27 cellular contexts compared by ENCODE assay signal in the genomic region with DNA sequence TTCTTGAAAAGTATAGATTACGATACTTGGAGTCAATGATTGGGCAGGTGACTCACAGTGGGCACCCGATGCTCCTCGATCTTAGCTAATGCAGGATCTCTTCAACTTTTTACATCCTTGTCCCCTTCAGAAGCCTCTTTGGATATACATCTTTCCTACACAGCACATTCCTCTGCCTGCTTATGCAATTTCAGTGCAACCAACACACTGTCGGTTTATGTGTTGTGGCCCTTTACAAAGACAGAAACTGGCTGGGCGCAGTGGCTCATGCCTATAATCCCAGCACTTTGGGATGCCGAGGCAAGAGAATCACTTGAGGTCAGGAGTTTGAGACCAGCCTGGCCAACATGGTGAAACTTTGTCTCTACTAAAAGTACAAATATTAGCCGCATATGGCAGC. TPM values are rescaled to one million over a fixed set of nuclear protein-coding genes. Genes with fewer than 3 reads are reported as not detected.
"Had no signal": no experiment of that assay in that cellular context is flagged by ENCODE, and none has a peak within 500 bp of the region (broad histone marks: within the 10 kb centered on the region; RNA-seq: fewer than 3 reads in every experiment).

No MANE protein-coding gene starts in this region.

- H3K27me3 ChIP-seq: hepatocyte, neural progenitor cell, pancreas, right lobe of liver, stomach, transverse colon had no signal

- H3K4me1 ChIP-seq: left ventricle myocardium inferior, lower lobe of right lung, neural progenitor cell, pancreas, psoas muscle, right lobe of liver, stomach, transverse colon had no signal

- H3K9me3 Mint-ChIP-seq: natural killer cell treated with Interleukin-12 subunit alpha and Interleukin-12 subunit beta and Interleukin-15 and Interleukin-18, amount 100 ng/mL, for 72 hours had no signal

- H3K36me3 Mint-ChIP-seq: natural killer cell treated with Interleukin-12 subunit alpha and Interleukin-12 subunit beta and Interleukin-15 and Interleukin-18, amount 100 ng/mL, for 72 hours; neural progenitor cell had no signal

- ATAC-seq: left cardiac atrium; lower lobe of right lung; natural killer cell treated with Interleukin-12 subunit alpha and Interleukin-12 subunit beta and Interleukin-15 and Interleukin-18, amount 100 ng/mL, for 72 hours; psoas muscle; right lobe of liver had no signal

- H3K4me2 ChIP-seq: hepatocyte, neural progenitor cell had no signal

- H3K9ac ChIP-seq: neural progenitor cell had no signal

- H3K79me2 ChIP-seq: hepatocyte had no signal

- H3K4me3 ChIP-seq: hepatocyte, left ventricle myocardium inferior, lower lobe of right lung, neural progenitor cell, pancreas, psoas muscle, right lobe of liver, stomach, thoracic aorta, transverse colon had no signal

- H2AFZ ChIP-seq: hepatocyte, neural progenitor cell had no signal

- H3K27ac Mint-ChIP-seq: endodermal cell, neural progenitor cell had no signal

- DNase-seq: dermis blood vessel endothelial cell; effector CD4-positive, alpha-beta T cell; endodermal cell; erythroblast; foreskin melanocyte; kidney; left cardiac atrium; left ventricle myocardium inferior; lower lobe of right lung; midbrain; nucleus accumbens; pancreas; psoas muscle; retina; right lobe of liver; stimulated activated CD4-positive, alpha-beta T cell treated with anti-CD3 and anti-CD28 coated beads, Interleukin-4, amount 100 ng/mL, for 1 hour; stimulated activated naive CD4-positive, alpha-beta T cell; stomach; substantia nigra; transverse colon had no signal

- H3K4me3 Mint-ChIP-seq: endodermal cell; memory B cell; natural killer cell treated with Interleukin-12 subunit alpha and Interleukin-12 subunit beta and Interleukin-15 and Interleukin-18, amount 100 ng/mL, for 72 hours; neural progenitor cell had no signal

- H3K36me3 ChIP-seq: left ventricle myocardium inferior, lower lobe of right lung, neural progenitor cell, pancreas, right lobe of liver, stomach, thoracic aorta, transverse colon had no signal

- H3K4me1 Mint-ChIP-seq: endodermal cell, neural progenitor cell had no signal

- H3K9me3 ChIP-seq: lower lobe of right lung, pancreas, psoas muscle, right lobe of liver, stomach, thoracic aorta, transverse colon had no signal

- H3K27ac ChIP-seq: hepatocyte, left ventricle myocardium inferior, lower lobe of right lung, neural progenitor cell, pancreas, psoas muscle, right lobe of liver, stomach, thoracic aorta, transverse colon had no signal

- H3K27me3 Mint-ChIP-seq: memory B cell had no signal

- FAIRE-seq: colon, endothelial cell of umbilical vein, kidney, pancreas had no signal

RNA-seq across cellular contexts. Expression of a gene that starts 2.6 kb away (rescaled TPM):
- total RNA-seq: dermis blood vessel endothelial cell, endodermal cell, endothelial cell of umbilical vein, hepatocyte, kidney, left cardiac atrium, left ventricle myocardium inferior, lower lobe of right lung, psoas muscle, right lobe of liver, stomach, thoracic aorta, transverse colon had no signal
- polyA plus RNA-seq: endothelial cell of umbilical vein, hepatocyte, psoas muscle had no signal

RNA-seq across cellular contexts. Expression of a gene that starts 15.2 kb away (rescaled TPM):
- total RNA-seq: endodermal cell, endothelial cell of umbilical vein, kidney, left ventricle myocardium inferior, lower lobe of right lung, stomach, thoracic aorta had no signal
- polyA plus RNA-seq: endothelial cell of umbilical vein, hepatocyte had no signal

RNA-seq across cellular contexts. Expression of a gene that starts 25.8 kb away (rescaled TPM):
- total RNA-seq: dermis blood vessel endothelial cell, endodermal cell, endothelial cell of umbilical vein, hepatocyte, kidney, left cardiac atrium, left ventricle myocardium inferior, lower lobe of right lung, psoas muscle, right lobe of liver, thoracic aorta had no signal
- polyA plus RNA-seq: endothelial cell of umbilical vein, hepatocyte, psoas muscle, stomach had no signal

RNA-seq across cellular contexts. Expression of a gene that starts 44.5 kb away (rescaled TPM):
- total RNA-seq: endodermal cell, endothelial cell of umbilical vein, left ventricle myocardium inferior had no signal
- polyA plus RNA-seq: endothelial cell of umbilical vein, hepatocyte had no signal
